ENCODE assay signal across 8 cellular contexts in genomic region chr3:46078712-46079400, GRCh38. TPM values are rescaled to one million over a fixed set of nuclear protein-coding genes. Genes with fewer than 3 reads are reported as not detected.
DNase-seq lines count a peak whose midpoint lies in the region; ATAC-seq and TF ChIP-seq lines count a peak whose summit lies in the region.

No MANE protein-coding gene starts in this region.

- H3K36me3 ChIP-seq in OCI-LY7 (ENCODE audit: insufficient read depth, low read length): no peaks in the 10 kb centered on the region

- H3K4me2 ChIP-seq in OCI-LY7 (ENCODE audit: low read length): peak overlapping the region; percentile 37; the same call in 1 of the 2 replicates

- no peak overlapping the region for H3K27ac Mint-ChIP-seq in naive B cell

- no peaks in the 10 kb centered on the region for H3K36me3 Mint-ChIP-seq in naive B cell

- ATAC-seq in GM19397 (IDR thresholded peaks at IDR 0.05; ENCODE audit: unreplicated experiment) (peak; percentile 72), naive B cell (ENCODE audit: low read depth in 2 of 2) (peak; percentile 98 to 99)

- H3K4me3 ChIP-seq in OCI-LY7 (ENCODE audit: low read depth, low read length, poor library complexity, severe bottlenecking): no peak overlapping the region
- peak overlapping the region; percentile 17 for H3K4me3 ChIP-seq in epithelial cell of proximal tubule (ENCODE audit: low read depth, low read length)

- peak overlapping the region; percentile 67 for H2AFZ ChIP-seq in OCI-LY7 (ENCODE audit: low read length)

- TF ChIP-seq CTCF in OCI-LY7 (conservative IDR thresholded peaks at IDR 0.05; ENCODE audit: low read length): peak; percentile 100
- TF ChIP-seq CTCF in epithelial cell of proximal tubule (conservative IDR thresholded peaks at IDR 0.05; ENCODE audit: low read depth, low read length): peak; percentile 100

- in situ Hi-C loops in KBM-7 (cut with MboI; ENCODE audit: low pct_unique_long_range_greater_than_20kb, low sequenced_read_pairs): no loop called here

- BruUV-seq in OCI-LY7 (replicated peaks; lab: Mats Ljungman, UMichigan): no TSS peak

- no peaks in the 10 kb centered on the region for H4K20me1 ChIP-seq in OCI-LY7 (ENCODE audit: insufficient read depth, low read length)

- H3K9me3 Mint-ChIP-seq in naive B cell: no peaks in the 10 kb centered on the region

- POLR2A ChIA-PET in OCI-LY7 (lab: Charles Lee): interaction anchor here (0.6 kb wide), 1 partner anchor 55 kb away, joined by 3 read pairs; no protein-coding TSS in a partner anchor

- H3K4me1 Mint-ChIP-seq in naive B cell: peaks cover 4 to 8% (median 8%) of the 10 kb centered on the region in 3 donors

- no peaks in the 10 kb centered on the region for H3K27me3 Mint-ChIP-seq in naive B cell

- no peaks in the 10 kb centered on the region for H3K79me2 ChIP-seq in OCI-LY7 (ENCODE audit: insufficient read depth, low read depth, low read length)

- no peaks in the 10 kb centered on the region for H3K4me1 ChIP-seq in OCI-LY7 (ENCODE audit: insufficient read depth, low read length, poor library complexity, severe bottlenecking)

- CTCF ChIA-PET in OCI-LY7 (lab: Charles Lee; ENCODE audit: unreplicated experiment): interaction anchor here (0.6 to 1.4 kb wide), 4 partner anchors 11 to 171 kb away, joined by 3 to 4 read pairs (median 4); no protein-coding TSS in a partner anchor

- no peaks in the 10 kb centered on the region for H3K9me2 ChIP-seq in OCI-LY7 (ENCODE audit: insufficient read depth, low read length)

- DNase-seq in AG20443 (ENCODE audit: low spot score) (peak; percentile 86), KBM-7 (peak; percentile 90), OCI-LY7 (ENCODE audit: low spot score) (peak; percentile 92), epithelial cell of proximal tubule (ENCODE audit: low read depth) (peak; percentile 75), naive B cell (peak; percentile 76)
- peak; percentile 91 for DNase-seq in activated CD8-positive, alpha-beta memory T cell treated with anti-CD3 and anti-CD28 coated beads, Interleukin-2, amount 50 U/mL, for 4 hours
- DNase-seq in stimulated activated CD8-positive, alpha-beta memory T cell treated with anti-CD3 and anti-CD28 coated beads, Interleukin-7, amount 100 ng/mL, for 24 hours (ENCODE audit: low read depth): peak; percentile 78

- H3K27ac ChIP-seq in OCI-LY7 (ENCODE audit: low read depth, low read length, poor library complexity, severe bottlenecking): no peak overlapping the region

- H3K4me3 Mint-ChIP-seq in naive B cell: peak overlapping the region in 3 of 8 donors; percentile 44 to 68 (median 60)

- H3K9me3 ChIP-seq in OCI-LY7 (ENCODE audit: low read length): no peaks in the 10 kb centered on the region; the same call in 1 of the 2 replicates

- intact Hi-C loops in OCI-LY7 (cut with micrococcal nuclease; ENCODE audit: unreplicated experiment): loop anchor here (1.0 to 5.0 kb wide), 3 partner anchors 141 to 1042 kb away; no protein-coding TSS in a partner anchor

RNA-seq across cellular contexts. Expression of gene XCR1, which starts 51.6 kb away (rescaled TPM):
- not detected in 2 replicates for total RNA-seq in OCI-LY7 (2014; rRNA removed; shearing (Covaris generic))
- total RNA-seq in OCI-LY7 (2022) (not detected in 2 replicates), epithelial cell of proximal tubule (not detected in 2 replicates)
- not detected for polyA plus RNA-seq in naive B cell (ENCODE audit: low read depth in 6 of 6)
